Comparison of ENCODE assay signal across 20 cellular contexts in genomic region chr18:79251021-79251420, GRCh38.
DNase-seq lines count a peak whose midpoint lies in the region; ATAC-seq and TF ChIP-seq lines count a peak whose summit lies in the region.
"Had no signal": no experiment of that assay in that cellular context is flagged by ENCODE, and none has a peak within 500 bp of the region (broad histone marks: within the 10 kb centered on the region; RNA-seq: fewer than 3 reads in every experiment).

No MANE protein-coding gene starts in this region.

- CTCF ChIA-PET in IMR-90 (lab: Yijun Ruan, JAX), result no interaction called here
- CTCF ChIA-PET in naive thymus-derived CD4-positive, alpha-beta T cell (lab: Charles Lee), result no interaction called here

- H3K9me3 ChIP-seq in IMR-90 (ENCODE audit: control insufficient read depth, insufficient read depth, low read length) (no peaks in the 10 kb centered on the region), testis (no peaks in the 10 kb centered on the region)
- no peaks in the 10 kb centered on the region for H3K9me3 ChIP-seq in naive thymus-derived CD4-positive, alpha-beta T cell (ENCODE audit: control insufficient read depth in 2 of 3, low read length in 3 of 3)
- H3K9me3 ChIP-seq: BE2C, Caco-2, HAP-1 had no signal

- H3K4me1 Mint-ChIP-seq in brain (peaks cover 71% of the 10 kb centered on the region), neural crest cell (peaks cover 66% of the 10 kb centered on the region)
- H3K4me1 Mint-ChIP-seq in naive thymus-derived CD4-positive, alpha-beta T cell, result peaks cover 6 to 29% (median 14%) of the 10 kb centered on the region in 7 donors

- no TSS peak for BruUV-seq in IMR-90 (replicated peaks; lab: Mats Ljungman, UMichigan)

- H4K5ac ChIP-seq in IMR-90 (ENCODE audit: low read depth, low read length), result no peak overlapping the region

- H2BK5ac ChIP-seq in IMR-90 (ENCODE audit: low read depth, low read length, poor library complexity, severe bottlenecking), result no peak overlapping the region

- in situ Hi-C loops in IMR-90 (cut with MboI; ENCODE audit: low sequenced_read_pairs), result no loop called here

- H3K9me1 ChIP-seq in IMR-90 (ENCODE audit: insufficient read depth, low read length), result no peaks in the 10 kb centered on the region; the same call in 1 of the 2 replicates

- H3K23ac ChIP-seq in IMR-90 (ENCODE audit: low read depth, low read length), result no peak overlapping the region

- intact Hi-C loops in IMR-90 (cut with micrococcal nuclease), result no loop called here
- intact Hi-C loops in testis (cut with DNase I; ENCODE audit: low total_unique reads), result no loop called here
- intact Hi-C loops in naive thymus-derived CD4-positive, alpha-beta T cell (cut with micrococcal nuclease), result no loop called here
- intact Hi-C loops in Right ventricle myocardium superior (cut with DNase I), result no loop called here

- H4K20me1 ChIP-seq in IMR-90 (ENCODE audit: insufficient read depth, low read length), result no peaks in the 10 kb centered on the region

- WGBS in IMR-90 (ENCODE audit: extremely low coverage in 2 of 2, insufficient read length in 1 of 2), 2 experiments, result no CpG with 5 or more reads among the region's 9 CpGs
- 64 to 68% methylated on average over 5 to 9 of the region's 9 CpGs for WGBS in testis, 2 donors

- no peak overlapping the region for H2AK5ac ChIP-seq in IMR-90 (ENCODE audit: low read depth, low read length)

- H3K4me1 ChIP-seq in IMR-90 (ENCODE audit: control insufficient read depth, insufficient read depth, low read length), result no peaks in the 10 kb centered on the region
- H3K4me1 ChIP-seq in testis, result peaks cover 6% of the 10 kb centered on the region
- H3K4me1 ChIP-seq in naive thymus-derived CD4-positive, alpha-beta T cell (ENCODE audit: control insufficient read depth in 2 of 2, insufficient read depth in 2 of 2, low read length in 2 of 2), result no peaks in the 10 kb centered on the region
- H3K4me1 ChIP-seq: Caco-2 had no signal

- no peak overlapping the region for H4K8ac ChIP-seq in IMR-90 (ENCODE audit: low read depth in 2 of 2, low read length in 2 of 2)

- no peak overlapping the region for H3K4ac ChIP-seq in IMR-90 (ENCODE audit: low read depth, low read length)

- H3K18ac ChIP-seq in IMR-90 (ENCODE audit: low read depth, low read length), result no peak overlapping the region

- no peaks in the 10 kb centered on the region for H3K9me3 Mint-ChIP-seq in brain
- H3K9me3 Mint-ChIP-seq in neural crest cell, result no peaks in the 10 kb centered on the region
- H3K9me3 Mint-ChIP-seq in naive thymus-derived CD4-positive, alpha-beta T cell, result peaks cover 0 to 2% (median 0%) of the 10 kb centered on the region in 11 donors
- H3K9me3 Mint-ChIP-seq: CD4-positive, CD25-positive, alpha-beta regulatory T cell; IgD-negative memory B cell had no signal

- TF ChIP-seq RAD21 in IMR-90 (IDR thresholded peaks at IDR 0.05; ENCODE audit: low read length), result no peak

- H3K27ac ChIP-seq in IMR-90 (ENCODE audit: insufficient read depth, low read length), result no peak overlapping the region
- no peak overlapping the region for H3K27ac ChIP-seq in testis
- no peak overlapping the region for H3K27ac ChIP-seq in naive thymus-derived CD4-positive, alpha-beta T cell (ENCODE audit: low read depth, low read length)
- H3K27ac ChIP-seq: GM23248 had no signal

- peaks cover 0 to 2% of the 10 kb centered on the region in 2 experiments; a peak in 2 of 4 replicates for H3K79me1 ChIP-seq in IMR-90 (ENCODE audit: low read depth in 1 of 2, low read length in 2 of 2)

- no peak for DNase-seq in IMR-90
- DNase-seq in neural crest cell (ENCODE audit: low read depth, low spot score), result no peak
- peak; percentile 43 for DNase-seq in testis
- no peak for DNase-seq in naive thymus-derived CD4-positive, alpha-beta T cell
- no peak for DNase-seq in ecto neural progenitor cell (ENCODE audit: low spot score)
- DNase-seq in Right ventricle myocardium superior, result no peak
- DNase-seq: Caco-2; CD4-positive, CD25-positive, alpha-beta regulatory T cell; DMS 273 treated with DMSO at 0.1 percent for 48 hours; DMS79 treated with DMSO at 0.1 percent for 48 hours; GM23248; NCI-H1105; NCI-H2081; NCI-H446; NCI-H526; OCI-M1 had no signal

- POLR2A ChIA-PET in IMR-90 (lab: Charles Lee; ENCODE audit: unreplicated experiment), result no interaction called here
- POLR2A ChIA-PET in naive thymus-derived CD4-positive, alpha-beta T cell (lab: Charles Lee), result no interaction called here

- H3K27ac Mint-ChIP-seq in brain (peak overlapping the region; percentile 8 to 94 (median 73)), neural crest cell (ENCODE audit: unreplicated experiment) (peak overlapping the region; percentile 96)
- H3K27ac Mint-ChIP-seq in naive thymus-derived CD4-positive, alpha-beta T cell, result peak overlapping the region in 1 of 9 donors; percentile 66
- H3K27ac Mint-ChIP-seq: CD4-positive, CD25-positive, alpha-beta regulatory T cell; IgD-negative memory B cell had no signal

- H3K9ac ChIP-seq in IMR-90 (ENCODE audit: low read depth, low read length), result no peak overlapping the region
- H3K9ac ChIP-seq: GM23248 had no signal

- peaks cover 9% of the 10 kb centered on the region for H3K27me3 Mint-ChIP-seq in brain
- no peaks in the 10 kb centered on the region for H3K27me3 Mint-ChIP-seq in neural crest cell (ENCODE audit: low read depth)
- H3K27me3 Mint-ChIP-seq in naive thymus-derived CD4-positive, alpha-beta T cell, result no peaks in the 10 kb centered on the region
- H3K27me3 Mint-ChIP-seq: CD4-positive, CD25-positive, alpha-beta regulatory T cell; IgD-negative memory B cell had no signal

- H3K27me3 ChIP-seq in IMR-90 (ENCODE audit: control insufficient read depth, insufficient read depth, low read length), result no peaks in the 10 kb centered on the region
- no peaks in the 10 kb centered on the region for H3K27me3 ChIP-seq in testis
- H3K27me3 ChIP-seq in naive thymus-derived CD4-positive, alpha-beta T cell (ENCODE audit: control insufficient read depth in 2 of 2, insufficient read depth in 2 of 2, low read length in 2 of 2), result no peaks in the 10 kb centered on the region
- H3K27me3 ChIP-seq: BE2C had no signal

- no peak for TF ChIP-seq CTCF in IMR-90 (conservative IDR thresholded peaks at IDR 0.05; ENCODE audit: low read depth, low read length)
- no peak for TF ChIP-seq CTCF in brain (conservative IDR thresholded peaks at IDR 0.05)
- TF ChIP-seq CTCF in neural crest cell (conservative IDR thresholded peaks at IDR 0.05), result no peak
- TF ChIP-seq CTCF in testis (IDR thresholded peaks at IDR 0.05), result no peak

- H3K36me3 ChIP-seq in IMR-90 (ENCODE audit: control insufficient read depth, insufficient read depth, low read length) (peaks cover 4% of the 10 kb centered on the region; the same call in 1 of the 2 replicates), testis (ENCODE audit: low read depth, missing control alignments) (no peaks in the 10 kb centered on the region)
- peaks cover 0 to 10% (median 0%) of the 10 kb centered on the region in 3 experiments for H3K36me3 ChIP-seq in naive thymus-derived CD4-positive, alpha-beta T cell (ENCODE audit: control insufficient read depth in 2 of 3, insufficient read depth in 3 of 3, low read length in 3 of 3)
- H3K36me3 ChIP-seq: BE2C, HAP-1 had no signal

- dilution Hi-C loops in IMR-90 (cut with HindIII; ENCODE audit: low sequenced_read_pairs, unreplicated experiment), result no loop called here

- H2BK120ac ChIP-seq in IMR-90 (ENCODE audit: low read depth, low read length), result no peak overlapping the region

- peak overlapping the region in 4 of 5 experiments; percentile 37 to 68 (median 45) for H3K4me3 Mint-ChIP-seq in brain
- peak overlapping the region; percentile 48 for H3K4me3 Mint-ChIP-seq in neural crest cell
- no peak overlapping the region for H3K4me3 Mint-ChIP-seq in naive thymus-derived CD4-positive, alpha-beta T cell
- H3K4me3 Mint-ChIP-seq: CD4-positive, CD25-positive, alpha-beta regulatory T cell; IgD-negative memory B cell had no signal

- peak overlapping the region; percentile 48 for H2AFZ ChIP-seq in IMR-90 (replicated peaks; ENCODE audit: low read length, poor library complexity)
- H2AFZ ChIP-seq: GM23248 had no signal

- no peak overlapping the region for H3K4me2 ChIP-seq in IMR-90 (ENCODE audit: low read depth, low read length)

- H3K56ac ChIP-seq in IMR-90 (ENCODE audit: extremely low read depth, insufficient read depth, low read length), result no peak overlapping the region

- H2BK15ac ChIP-seq in IMR-90 (ENCODE audit: low read depth, low read length), result no peak overlapping the region

- no peak overlapping the region for H2AK9ac ChIP-seq in IMR-90 (replicated peaks; ENCODE audit: low read depth, low read length, poor library complexity)

- H3K36me3 Mint-ChIP-seq in brain (peaks cover 7% of the 10 kb centered on the region), neural crest cell (ENCODE audit: low read depth) (peaks cover 4% of the 10 kb centered on the region)
- H3K36me3 Mint-ChIP-seq in naive thymus-derived CD4-positive, alpha-beta T cell, result peaks cover 0 to 26% (median 19%) of the 10 kb centered on the region in 5 donors
- H3K36me3 Mint-ChIP-seq: IgD-negative memory B cell had no signal

- no peak for TF ChIP-seq POLR2A in IMR-90 (IDR thresholded peaks at IDR 0.05; ENCODE audit: low read depth, low read length)
- no peak for TF ChIP-seq POLR2A in testis (IDR thresholded peaks at IDR 0.05)

- H4K91ac ChIP-seq in IMR-90 (ENCODE audit: insufficient read depth, low read depth, low read length), result no peak overlapping the region

- H3K4me3 ChIP-seq in IMR-90 (ENCODE audit: insufficient read depth, low read depth, low read length) (no peak overlapping the region), testis (no peak overlapping the region)
- no peak overlapping the region for H3K4me3 ChIP-seq in naive thymus-derived CD4-positive, alpha-beta T cell (ENCODE audit: low read length)
- H3K4me3 ChIP-seq: GM23248, HAP-1 had no signal

- no peak for ATAC-seq in IMR-90 (ENCODE audit: low read depth)
- no peak for ATAC-seq in naive thymus-derived CD4-positive, alpha-beta T cell
- ATAC-seq in Right ventricle myocardium superior (ENCODE audit: poor library complexity), result no peak

- H2BK20ac ChIP-seq in IMR-90 (ENCODE audit: low read depth, low read length), result no peak overlapping the region

- H3K14ac ChIP-seq in IMR-90 (replicated peaks; ENCODE audit: low read depth, low read length), result no peak overlapping the region

TF ChIP-seq in IMR-90, 13 proteins besides CTCF, POLR2A, EP300 and RAD21:
- TF ChIP-seq, protein P1, sequence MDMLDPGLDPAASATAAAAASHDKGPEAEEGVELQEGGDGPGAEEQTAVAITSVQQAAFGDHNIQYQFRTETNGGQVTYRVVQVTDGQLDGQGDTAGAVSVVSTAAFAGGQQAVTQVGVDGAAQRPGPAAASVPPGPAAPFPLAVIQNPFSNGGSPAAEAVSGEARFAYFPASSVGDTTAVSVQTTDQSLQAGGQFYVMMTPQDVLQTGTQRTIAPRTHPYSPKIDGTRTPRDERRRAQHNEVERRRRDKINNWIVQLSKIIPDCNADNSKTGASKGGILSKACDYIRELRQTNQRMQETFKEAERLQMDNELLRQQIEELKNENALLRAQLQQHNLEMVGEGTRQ (IDR thresholded peaks at IDR 0.05; ENCODE audit: low read depth, low read length), result no peak
- TF ChIP-seq CHD1 (IDR thresholded peaks at IDR 0.05; ENCODE audit: low read depth, low read length) (no peak), CEBPB (IDR thresholded peaks at IDR 0.05; ENCODE audit: low read depth, low read length) (no peak)
TF ChIP-seq in IMR-90: peak in this region for 0.

Comparison
In these comparisons a context has a peak if more than half of its experiments do, and no peak if none do; other contexts are left out.
1. H3K4me3 Mint-ChIP-seq: peak in brain (4 of 5) and neural crest cell (single experiment); none in naive thymus-derived CD4-positive, alpha-beta T cell (0 of 10).